In genomic region chr12:59724011-59724703, GRCh38 we compare ENCODE assay signal across 26 cellular contexts.
"Had no signal": no experiment of that assay in that cellular context is flagged by ENCODE, and none has a peak within 500 bp of the region (broad histone marks: within the 10 kb centered on the region; RNA-seq: fewer than 3 reads in every experiment).

No MANE protein-coding gene starts in this region.

- H3K36me3 ChIP-seq: esophagus muscularis mucosa, heart right ventricle, neutrophil, stomach, tibial artery had no signal

- H3K27me3 ChIP-seq: dorsolateral prefrontal cortex, esophagus muscularis mucosa, foreskin keratinocyte, heart right ventricle, neutrophil, stomach, testis, tibial artery had no signal

- H2AFZ ChIP-seq: parathyroid adenoma had no signal

- H3K27ac ChIP-seq: dorsolateral prefrontal cortex, epithelial cell of prostate, esophagus muscularis mucosa, foreskin keratinocyte, heart right ventricle, neutrophil, parathyroid adenoma, stomach, testis, tibial artery had no signal

- H3K9me3 ChIP-seq: esophagus muscularis mucosa, heart right ventricle, mucosa of descending colon, neutrophil, stomach, testis, tibial artery had no signal

- H3K4me3 ChIP-seq: dorsolateral prefrontal cortex, esophagus muscularis mucosa, heart right ventricle, mucosa of descending colon, stomach, testis, tibial artery had no signal

- H3K79me2 ChIP-seq: parathyroid adenoma had no signal

- H3K4me1 ChIP-seq: foreskin keratinocyte, parathyroid adenoma, testis had no signal

- ATAC-seq: foreskin keratinocyte; heart right ventricle; left cardiac atrium; mucosa of descending colon; natural killer cell treated with Interleukin-12 subunit alpha and Interleukin-12 subunit beta and Interleukin-15 and Interleukin-18, amount 100 ng/mL, for 72 hours; sciatic nerve; stimulated activated effector memory CD8-positive, alpha-beta T cell treated with anti-CD3 and anti-CD28 coated beads, Interleukin-12 subunit alpha, Interleukin-12 subunit beta, amount 100 ng/mL, for 72 hours had no signal

- FAIRE-seq: colon, islet of Langerhans had no signal

- DNase-seq: dorsolateral prefrontal cortex; effector CD4-positive, alpha-beta T cell; foreskin keratinocyte; glutamatergic neuron; heart right ventricle; hippocampal formation; left cardiac atrium; mesenchymal stem cell; mucosa of descending colon; naive B cell; stimulated activated CD4-positive, alpha-beta T cell treated with anti-CD3 and anti-CD28 coated beads, Interleukin-2, amount 100 ng/mL, for 24 hours; stimulated activated CD4-positive, alpha-beta T cell treated with anti-CD3 and anti-CD28 coated beads, Interleukin-4, amount 100 ng/mL, for 24 hours; stimulated activated naive CD4-positive, alpha-beta T cell treated with Interleukin-2 at 50 U/mL for 16 hours; stomach; substantia nigra; testis; tibial artery had no signal
